17 cellular contexts compared by ENCODE assay signal in the genomic region with DNA sequence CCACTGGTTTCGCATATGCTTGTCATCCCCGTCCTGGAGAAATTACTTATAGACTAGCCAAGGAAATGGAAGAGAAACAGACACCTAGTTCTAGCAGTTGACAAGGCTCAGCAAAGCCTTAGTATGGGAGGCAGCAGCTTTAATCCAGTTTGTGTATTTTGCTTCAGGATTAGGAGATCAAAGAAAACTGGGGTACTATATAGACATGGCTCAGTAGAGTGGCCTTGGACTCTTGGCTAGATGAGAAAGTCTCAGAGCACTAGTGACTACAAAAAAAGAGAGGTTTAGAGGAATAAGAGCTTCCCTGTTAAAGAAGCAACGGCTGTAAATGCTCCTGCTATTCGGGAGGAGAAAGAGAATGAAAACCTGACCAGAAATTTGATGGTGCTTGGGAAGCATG.
DNase-seq lines count a peak whose midpoint lies in the region; ATAC-seq, FAIRE-seq and TF ChIP-seq lines count a peak whose summit lies in the region.
"Had no signal": no experiment of that assay in that cellular context is flagged by ENCODE, and none has a peak within 500 bp of the region (broad histone marks: within the 10 kb centered on the region; RNA-seq: fewer than 3 reads in every experiment).

No MANE protein-coding gene starts in this region.

- H3K4me3 ChIP-seq in kidney (ENCODE audit: low read length in 2 of 2) = no peak overlapping the region
- H3K4me3 ChIP-seq: GM12878 had no signal

- no peaks in the 10 kb centered on the region for H3K9me3 ChIP-seq in kidney (ENCODE audit: control insufficient read depth in 1 of 2, low read length in 2 of 2)
- H3K9me3 ChIP-seq: BE2C had no signal

- no peaks in the 10 kb centered on the region for H3K4me1 ChIP-seq in kidney (ENCODE audit: control insufficient read depth in 1 of 2, insufficient read depth in 1 of 2, low read depth in 1 of 2, low read length in 2 of 2)
- H3K4me1 ChIP-seq: BE2C had no signal

- DNase-seq in NCI-H82 (lab: John Stamatoyannopoulos, UW) = peak; percentile 60
- peak in 1 of 61 donors; percentile 12 for DNase-seq in caudate nucleus (lab: John Stamatoyannopoulos, UW)
- peak; percentile 56 for DNase-seq in globus pallidus (ENCODE audit: low spot score)
- no peak for DNase-seq in substantia nigra (lab: John Stamatoyannopoulos, UW)
- no peak for DNase-seq in stimulated activated CD4-positive, alpha-beta T cell treated with anti-CD3 and anti-CD28 coated beads, Interleukin-2, amount 100 ng/mL, for 48 hours
- no peak for DNase-seq in kidney
- DNase-seq: ACHN; BE2C; CD4-positive, alpha-beta memory T cell; DMS79; GOT3; H9 had no signal

- no peak overlapping the region for H3K9ac ChIP-seq in kidney (ENCODE audit: low read length in 2 of 2)

- no peak for TF ChIP-seq CTCF in kidney (IDR thresholded peaks at IDR 0.05; ENCODE audit: borderline replicate concordance, extremely low read depth, insufficient read depth)

- peak overlapping the region; percentile 48 for H3K27ac ChIP-seq in caudate nucleus (ENCODE audit: low read depth, low read length)
- peak overlapping the region; percentile 11 for H3K27ac ChIP-seq in substantia nigra (ENCODE audit: low read depth, low read length, poor library complexity, severe bottlenecking)
- no peak overlapping the region for H3K27ac ChIP-seq in kidney (ENCODE audit: low read depth in 2 of 2, low read length in 2 of 2)
- H3K27ac ChIP-seq: C4-2B had no signal

- no peak for FAIRE-seq in kidney (lab: Jason Lieb, UNC)
- FAIRE-seq: GM12878, HTR-8/SVneo had no signal

- H3K36me3 ChIP-seq in kidney (ENCODE audit: control insufficient read depth in 1 of 2, insufficient read depth in 2 of 2, low read length in 2 of 2) = no peaks in the 10 kb centered on the region
- H3K36me3 ChIP-seq: BE2C had no signal

- ATAC-seq in activated CD4-positive, CD25-positive, alpha-beta regulatory T cell treated with anti-CD3 and anti-CD28 coated beads, Interleukin-2, amount 50 U/mL, for 24 hours = no peak
- ATAC-seq in GM21528 (IDR thresholded peaks at IDR 0.05; ENCODE audit: low FRiP score, unreplicated experiment) = no peak
- ATAC-seq: GM12878 had no signal

- intact Hi-C loops in kidney (cut with DNase I) = no loop called here

Comparison
In these comparisons a context has a peak if more than half of its experiments do, and no peak if none do; other contexts are left out.
1. DNase-seq: peak in NCI-H82 (single experiment) and globus pallidus (single experiment); none in substantia nigra (0 of 49), stimulated activated CD4-positive, alpha-beta T cell treated with anti-CD3 and anti-CD28 coated beads, Interleukin-2, amount 100 ng/mL, for 48 hours (0 of 2) and kidney (single experiment).
2. H3K27ac ChIP-seq: peak in caudate nucleus (single experiment) and substantia nigra (single experiment); none in kidney (0 of 2).